16 cellular contexts compared by ENCODE assay signal in the genomic region with DNA sequence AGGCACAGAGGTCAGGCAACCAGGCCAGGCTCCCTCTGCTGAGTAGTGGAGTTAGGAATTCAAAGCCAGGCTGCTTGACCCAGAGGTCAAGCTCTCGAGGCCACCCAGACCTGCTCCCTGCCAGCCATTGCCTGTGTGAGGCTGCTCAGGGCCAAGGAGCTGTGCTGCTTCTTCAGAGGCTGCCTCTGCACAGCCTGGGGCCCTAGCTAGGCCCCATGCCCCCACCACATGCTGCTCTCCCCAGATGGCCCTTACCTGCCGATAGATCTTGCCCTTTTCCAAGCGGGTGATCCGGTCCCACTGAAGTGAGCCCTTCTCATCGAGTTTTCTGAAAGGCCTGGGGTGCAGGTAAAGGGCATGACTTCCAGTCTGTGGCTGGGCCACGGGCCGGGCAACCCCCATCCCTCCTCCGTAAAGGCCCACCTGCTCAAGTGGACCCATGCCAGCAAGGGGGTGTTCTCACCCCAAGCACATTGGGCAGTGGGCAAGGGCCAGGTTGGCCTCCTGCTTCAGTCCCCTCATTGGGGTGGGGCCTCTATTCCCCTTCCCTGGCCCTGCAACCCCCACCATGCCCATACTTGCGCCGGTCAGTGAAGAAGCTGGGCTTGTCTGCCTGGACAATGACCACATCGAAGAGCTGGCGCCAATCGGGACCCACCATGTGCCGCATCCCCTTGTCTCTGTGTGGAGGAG. TPM values are rescaled to one million over a fixed set of nuclear protein-coding genes. Genes with fewer than 3 reads are reported as not detected.
A peak's percentile ranks its signal among the peaks of the same experiment; 100 is the strongest.
DNase-seq lines count a peak whose midpoint lies in the region; ATAC-seq and TF ChIP-seq lines count a peak whose summit lies in the region.
"Had no signal": no experiment of that assay in that cellular context is flagged by ENCODE, and none has a peak within 500 bp of the region (broad histone marks: within the 10 kb centered on the region; RNA-seq: fewer than 3 reads in every experiment).

No MANE protein-coding gene starts in this region.

- TF ChIP-seq CTCF in choroid plexus epithelial cell (conservative IDR thresholded peaks at IDR 0.05; ENCODE audit: low read depth, low read length) (no peak), spleen (IDR thresholded peaks at IDR 0.05 in 8 of 11, conservative IDR thresholded peaks at IDR 0.05 in 3 of 11) (no peak), prostate gland (IDR thresholded peaks at IDR 0.05) (no peak)

- H3K4me1 ChIP-seq in spleen (peaks cover 10 to 83% (median 39%) of the 10 kb centered on the region in 6 donors), prostate gland (replicated peaks) (peaks cover 3% of the 10 kb centered on the region)

- intact Hi-C loops in spleen (cut with DNase I; ENCODE audit: low total_unique reads) (no loop called here), prostate gland (cut with DNase I) (no loop called here)

- peak; percentile 18 for ATAC-seq in left lobe of liver
- ATAC-seq: psoas muscle; stimulated activated effector memory CD8-positive, alpha-beta T cell treated with anti-CD3 and anti-CD28 coated beads, Interleukin-12 subunit alpha, Interleukin-12 subunit beta, amount 100 ng/mL, for 72 hours had no signal

- H3K4me3 ChIP-seq in choroid plexus epithelial cell (ENCODE audit: low read depth, low read length), result no peak overlapping the region
- H3K4me3 ChIP-seq in spleen, result no peak overlapping the region
- no peak overlapping the region for H3K4me3 ChIP-seq in prostate gland
- H3K4me3 ChIP-seq: psoas muscle had no signal

- H3K36me3 ChIP-seq in spleen (peaks cover 0 to 60% (median 11%) of the 10 kb centered on the region in 6 donors), prostate gland (no peaks in the 10 kb centered on the region)

- WGBS in spleen, 5 donors, result 83 to 97% (median 90%) methylated on average over 10 to 14 of the region's 14 CpGs
- 84% methylated on average over 14 of the region's 14 CpGs for WGBS in prostate gland

- DNase-seq in GM19240 (ENCODE audit: insufficient read length, low spot score) (peak; percentile 1), choroid plexus epithelial cell (ENCODE audit: low read depth) (peak; percentile 21), left lobe of liver (ENCODE audit: low spot score) (no peak), spleen (peak; percentile 66), MV-4-11 (lab: John Stamatoyannopoulos, UW) (no peak), cerebellum (ENCODE audit: low spot score) (no peak), prostate gland (ENCODE audit: low spot score) (no peak)
- DNase-seq: dermis blood vessel endothelial cell; Kasumi-1; midbrain; NCI-H2029; SIG-M5; stimulated activated CD4-positive, alpha-beta T cell treated with anti-CD3 and anti-CD28 coated beads, Interleukin-4, amount 100 ng/mL, for 1 hour had no signal

- no peak for TF ChIP-seq POLR2A in spleen (IDR thresholded peaks at IDR 0.05)
- no peak for TF ChIP-seq POLR2A in prostate gland (IDR thresholded peaks at IDR 0.05)

- no peaks in the 10 kb centered on the region for H3K9me3 ChIP-seq in spleen
- H3K9me3 ChIP-seq in prostate gland, result no peaks in the 10 kb centered on the region
- H3K9me3 ChIP-seq: psoas muscle had no signal

- H3K27ac ChIP-seq in spleen, result peak overlapping the region in 2 of 8 donors; percentile 10 to 28
- H3K27ac ChIP-seq in prostate gland, result peak overlapping the region in 1 of 2 donors; percentile 22
- H3K27ac ChIP-seq: psoas muscle had no signal

- H3K27me3 ChIP-seq in spleen (replicated peaks in 1 of 7) (peaks cover 0 to 4% (median 0%) of the 10 kb centered on the region in 7 donors), prostate gland (replicated peaks; ENCODE audit: insufficient read depth) (no peaks in the 10 kb centered on the region)

RNA-seq across cellular contexts. Expression of a gene that starts 6.5 kb away (rescaled TPM):
- 4.1 TPM for total RNA-seq in left lobe of liver
- total RNA-seq in spleen, result 10 to 100 TPM in 6 of 7 donors, 1 to 10 TPM in 1; 9.3 to 26.0 (median 12.0) TPM
- polyA plus RNA-seq in spleen, result 10 to 100 TPM in 1 of 3 donors, 1 to 10 TPM in 2; 7.8 to 11.8 (median 7.9) TPM
- 39.0 TPM for total RNA-seq in cerebellum
- 100 to 1,000 TPM in 1 of 2 donors, 10 to 100 TPM in 1; 70.8 to 117 TPM for total RNA-seq in prostate gland

RNA-seq across cellular contexts. Expression of a gene that starts 9.2 kb away (rescaled TPM):
- 7.4 TPM for total RNA-seq in left lobe of liver
- total RNA-seq in spleen, result 10 to 100 TPM in 3 of 7 donors, 1 to 10 TPM in 4; 2.7 to 12.8 (median 7.6) TPM
- polyA plus RNA-seq in spleen, result 10 to 100 TPM; 24.8 to 41.5 (median 26.1) TPM
- 4.5 TPM for total RNA-seq in cerebellum
- 10 to 100 TPM in 1 of 2 donors, 1 to 10 TPM in 1; 3.0 to 16.5 TPM for total RNA-seq in prostate gland

RNA-seq across cellular contexts. Expression of a gene that starts 32.0 kb away (rescaled TPM):
- total RNA-seq in left lobe of liver, result 71.5 TPM
- 1,000 to 10,000 TPM in 1 of 7 donors, 100 to 1,000 TPM in 6; 351 to 1,070 (median 406) TPM for total RNA-seq in spleen
- 1,000 to 10,000 TPM in 2 of 3 donors, 100 to 1,000 TPM in 1; 287 to 1,994 (median 1,275) TPM for polyA plus RNA-seq in spleen
- 19.8 TPM for total RNA-seq in cerebellum
- 10 to 100 TPM; 21.8 to 68.6 TPM for total RNA-seq in prostate gland
- total RNA-seq: H4 had no signal

Comparison
In these comparisons a context has a peak if more than half of its experiments do, and no peak if none do; other contexts are left out.
1. DNase-seq: peak in GM19240 (single experiment), choroid plexus epithelial cell (single experiment) and spleen (single experiment); none in left lobe of liver (single experiment), MV-4-11 (single experiment), cerebellum (single experiment) and prostate gland (single experiment).